In the genomic region with DNA sequence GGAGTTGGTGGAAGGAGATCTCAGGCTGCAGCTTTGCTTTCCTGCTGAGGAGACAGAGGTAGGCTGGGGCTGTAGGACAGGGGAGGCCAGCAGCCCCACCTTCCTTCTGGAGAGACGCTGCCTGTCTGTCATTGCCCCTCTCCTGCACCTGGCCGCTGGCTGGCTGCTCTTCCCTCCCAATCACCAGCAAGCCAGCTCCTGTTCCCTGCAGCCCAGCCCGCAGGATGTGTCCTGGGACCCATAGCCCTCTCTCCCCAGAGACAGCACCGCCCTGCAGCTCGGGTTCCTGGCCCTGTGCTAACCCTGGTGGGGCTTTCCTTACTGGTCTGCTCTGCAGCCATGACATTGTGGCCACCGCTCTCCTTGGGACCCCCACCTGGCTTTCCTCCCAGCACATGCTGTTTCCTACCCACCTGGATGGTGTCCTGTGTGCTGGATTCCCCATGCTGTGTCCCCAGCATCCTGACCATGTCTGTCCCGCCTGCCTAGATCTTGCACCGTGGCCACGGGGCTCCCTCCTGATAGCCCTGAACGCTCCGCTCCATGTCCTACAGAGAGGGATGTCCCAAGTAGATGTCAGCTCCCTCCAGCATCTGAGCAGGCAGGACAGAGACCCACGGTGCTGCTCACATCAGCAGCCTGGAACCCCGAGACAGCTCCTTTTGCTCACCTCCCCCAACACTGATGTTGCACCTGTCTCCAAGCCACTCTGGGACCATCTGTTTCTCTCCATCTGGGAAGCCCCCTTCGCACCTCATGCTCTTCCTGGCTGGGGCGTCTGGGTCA, we compare ENCODE assay signal across 1 cellular context.
TF ChIP-seq lines count a peak whose summit lies in the region.

No MANE protein-coding gene starts in this region.

TF ChIP-seq in A549, 52 proteins besides CTCF, POLR2A, EP300 and RAD21:
- TF ChIP-seq CHD2 (IDR thresholded peaks at IDR 0.05; ENCODE audit: low read length, partially characterized antibody) (no peak), SREBF2 (IDR thresholded peaks at IDR 0.05) (no peak), ESRRA (IDR thresholded peaks at IDR 0.05; ENCODE audit: borderline replicate concordance, low read length) (no peak), POLR2AphosphoS2 (conservative IDR thresholded peaks at IDR 0.05; ENCODE audit: low read length) (no peak), JUNB (IDR thresholded peaks at IDR 0.05) (no peak), HDAC2 (IDR thresholded peaks at IDR 0.05) (no peak), CHD4 (IDR thresholded peaks at IDR 0.05; ENCODE audit: borderline replicate concordance) (no peak), HMGXB4 (CRISPR knock-in tag; IDR thresholded peaks at IDR 0.05; ENCODE audit: borderline replicate concordance) (no peak), HEYL (CRISPR knock-in tag; IDR thresholded peaks at IDR 0.05) (no peak), SMC3 (IDR thresholded peaks at IDR 0.05) (no peak), MAX (IDR thresholded peaks at IDR 0.05) (no peak), ZSCAN20 (CRISPR knock-in tag; IDR thresholded peaks at IDR 0.05) (no peak), KDM1A (IDR thresholded peaks at IDR 0.05; ENCODE audit: low read depth) (no peak), TFCP2L1 (CRISPR knock-in tag; IDR thresholded peaks at IDR 0.05) (no peak), JUN (IDR thresholded peaks at IDR 0.05) (no peak), REST (IDR thresholded peaks at IDR 0.05) (no peak)
- TF ChIP-seq, protein P1, sequence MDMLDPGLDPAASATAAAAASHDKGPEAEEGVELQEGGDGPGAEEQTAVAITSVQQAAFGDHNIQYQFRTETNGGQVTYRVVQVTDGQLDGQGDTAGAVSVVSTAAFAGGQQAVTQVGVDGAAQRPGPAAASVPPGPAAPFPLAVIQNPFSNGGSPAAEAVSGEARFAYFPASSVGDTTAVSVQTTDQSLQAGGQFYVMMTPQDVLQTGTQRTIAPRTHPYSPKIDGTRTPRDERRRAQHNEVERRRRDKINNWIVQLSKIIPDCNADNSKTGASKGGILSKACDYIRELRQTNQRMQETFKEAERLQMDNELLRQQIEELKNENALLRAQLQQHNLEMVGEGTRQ (IDR thresholded peaks at IDR 0.05) = no peak
